Comparison of ENCODE assay signal across 14 cellular contexts in genomic region chr1:154755858-154756730, GRCh38.
DNase-seq lines count a peak whose midpoint lies in the region; ATAC-seq and TF ChIP-seq lines count a peak whose summit lies in the region.
"Had no signal": no experiment of that assay in that cellular context is flagged by ENCODE, and none has a peak within 500 bp of the region (broad histone marks: within the 10 kb centered on the region; RNA-seq: fewer than 3 reads in every experiment).

No MANE protein-coding gene starts in this region.

- peaks cover 79% of the 10 kb centered on the region for H3K4me1 Mint-ChIP-seq in activated naive CD4-positive, alpha-beta T cell treated with anti-CD3 and anti-CD28 coated beads for 36 hours (ENCODE audit: low read depth)
- H3K4me1 Mint-ChIP-seq in WTC11: peaks cover 6% of the 10 kb centered on the region; the same call in 1 of the 2 replicates
- H3K4me1 Mint-ChIP-seq: mesothelial cell of epicardium had no signal

- POLR2A ChIA-PET in PC-3 (lab: Charles Lee; ENCODE audit: unreplicated experiment) (no interaction called here), WTC11 (lab: Charles Lee) (no interaction called here)

- intact Hi-C loops in activated naive CD4-positive, alpha-beta T cell treated with anti-CD3 and anti-CD28 coated beads for 36 hours (cut with micrococcal nuclease): loop anchor here (5.0 to 10.0 kb wide), 3 partner anchors 246 to 349 kb away; partner anchors contain the start of genes IL6R and ZBTB7B
- intact Hi-C loops in PC-3 (cut with micrococcal nuclease): no loop called here
- intact Hi-C loops in left cardiac atrium (cut with DNase I): loop anchor here (10.0 kb wide), 2 partner anchors 61 to 191 kb away; partner anchors contain the start of gene CHRNB2 (in 1 of the 2)

- no peaks in the 10 kb centered on the region for H3K36me3 Mint-ChIP-seq in activated naive CD4-positive, alpha-beta T cell treated with anti-CD3 and anti-CD28 coated beads for 36 hours (ENCODE audit: low read depth)
- no peaks in the 10 kb centered on the region for H3K36me3 Mint-ChIP-seq in WTC11
- H3K36me3 Mint-ChIP-seq: mesothelial cell of epicardium had no signal

- H3K27ac ChIP-seq in PC-3 (ENCODE audit: low read length): no peak overlapping the region
- H3K27ac ChIP-seq: C4-2B had no signal

- ATAC-seq in PC-3 (peak; percentile 65), WTC11 (no peak), left cardiac atrium (no peak)

- H2AFZ ChIP-seq in PC-3 (ENCODE audit: low read length): no peak overlapping the region

- peaks cover 44% of the 10 kb centered on the region for H3K27me3 ChIP-seq in PC-3 (ENCODE audit: low read length)

- peak overlapping the region; percentile 25 for H3K4me3 Mint-ChIP-seq in activated naive CD4-positive, alpha-beta T cell treated with anti-CD3 and anti-CD28 coated beads for 36 hours
- no peak overlapping the region for H3K4me3 Mint-ChIP-seq in WTC11
- H3K4me3 Mint-ChIP-seq: mesothelial cell of epicardium had no signal

- H3K4me3 ChIP-seq in PC-3 (ENCODE audit: low read length) (no peak overlapping the region), fibroblast of mammary gland (ENCODE audit: control insufficient read depth, low read depth, low read length) (no peak overlapping the region)

- H3K79me2 ChIP-seq in PC-3 (ENCODE audit: low read length): no peaks in the 10 kb centered on the region

- no peak overlapping the region for H3K4me2 ChIP-seq in PC-3 (ENCODE audit: low read length)

- no peaks in the 10 kb centered on the region for H3K9me3 Mint-ChIP-seq in activated naive CD4-positive, alpha-beta T cell treated with anti-CD3 and anti-CD28 coated beads for 36 hours
- H3K9me3 Mint-ChIP-seq in WTC11: no peaks in the 10 kb centered on the region
- H3K9me3 Mint-ChIP-seq: mesothelial cell of epicardium had no signal

- CTCF ChIA-PET in activated naive CD4-positive, alpha-beta T cell treated with anti-CD3 and anti-CD28 coated beads for 36 hours (lab: Charles Lee): interaction anchor here (0.6 to 1.4 kb wide), 4 partner anchors 8 to 178 kb away, joined by 3 to 5 read pairs (median 3); no protein-coding TSS in a partner anchor
- CTCF ChIA-PET in PC-3 (lab: Charles Lee) (no interaction called here), WTC11 (lab: Charles Lee) (interaction anchor here (0.6 to 1.4 kb wide), 4 partner anchors 86 to 319 kb away, joined by 3 to 4 read pairs (median 4); no protein-coding TSS in a partner anchor)

- H3K36me3 ChIP-seq in PC-3 (ENCODE audit: low read depth, low read length): no peaks in the 10 kb centered on the region

- no peak overlapping the region for H3K9ac ChIP-seq in PC-3 (ENCODE audit: low read length)

- peak overlapping the region; percentile 99 for H3K27ac Mint-ChIP-seq in activated naive CD4-positive, alpha-beta T cell treated with anti-CD3 and anti-CD28 coated beads for 36 hours
- H3K27ac Mint-ChIP-seq in WTC11: no peak overlapping the region
- H3K27ac Mint-ChIP-seq: mesothelial cell of epicardium had no signal

- H4K20me1 ChIP-seq in PC-3 (ENCODE audit: low read length): no peaks in the 10 kb centered on the region

- H3K27me3 Mint-ChIP-seq in activated naive CD4-positive, alpha-beta T cell treated with anti-CD3 and anti-CD28 coated beads for 36 hours (ENCODE audit: low read depth): no peaks in the 10 kb centered on the region
- peaks cover 20% of the 10 kb centered on the region for H3K27me3 Mint-ChIP-seq in WTC11 (ENCODE audit: low read depth)

- H3K4me1 ChIP-seq in PC-3 (ENCODE audit: insufficient read depth, low read length): no peaks in the 10 kb centered on the region

- no TSS peak for BruUV-seq in PC-3 (replicated peaks; lab: Mats Ljungman, UMichigan)

- no peaks in the 10 kb centered on the region for H3K9me2 ChIP-seq in PC-3 (replicated peaks; ENCODE audit: low read length)

- TF ChIP-seq CTCF in PC-3 (conservative IDR thresholded peaks at IDR 0.05; ENCODE audit: low read depth, low read length): no peak
- TF ChIP-seq CTCF in fibroblast of mammary gland (conservative IDR thresholded peaks at IDR 0.05; ENCODE audit: control insufficient read depth, insufficient read depth, low read depth, low read length): no peak
- TF ChIP-seq CTCF in WTC11 (IDR thresholded peaks at IDR 0.05): no peak

- H3F3A ChIP-seq in PC-3 (ENCODE audit: low read length, unreplicated experiment): no peaks in the 10 kb centered on the region

- DNase-seq in activated naive CD4-positive, alpha-beta T cell treated with anti-CD3 and anti-CD28 coated beads for 36 hours: peak; percentile 82
- no peak for DNase-seq in activated naive CD4-positive, alpha-beta T cell treated with anti-CD3 and anti-CD28 coated beads, Interleukin-2, amount 50 U/mL, for 16 hours
- DNase-seq in PC-3 (peak; percentile 68), fibroblast of mammary gland (ENCODE audit: low read depth) (peak; percentile 44), ureter (ENCODE audit: low spot score) (peak; percentile 43), WTC11 (ENCODE audit: low spot score) (no peak), left cardiac atrium (no peak), retina (no peak)
- DNase-seq: Karpas-422, NCI-H345, SHP77, trophoblast cell had no signal

- no peaks in the 10 kb centered on the region for H3K9me3 ChIP-seq in PC-3 (ENCODE audit: low read length)

TF ChIP-seq in WTC11, 78 proteins besides CTCF, POLR2A, EP300 and RAD21 (continues in another document):
- TF ChIP-seq USF2 (CRISPR knock-in tag; IDR thresholded peaks at IDR 0.05) (no peak), OVOL2 (CRISPR knock-in tag; IDR thresholded peaks at IDR 0.05; ENCODE audit: borderline replicate concordance) (no peak), ZNF232 (CRISPR knock-in tag; IDR thresholded peaks at IDR 0.05) (no peak), ESRRA (CRISPR knock-in tag; IDR thresholded peaks at IDR 0.05; ENCODE audit: borderline replicate concordance) (no peak), ATF6 (CRISPR knock-in tag; IDR thresholded peaks at IDR 0.05) (no peak), IRF1 (CRISPR knock-in tag; IDR thresholded peaks at IDR 0.05) (no peak), NR3C1 (CRISPR knock-in tag; conservative IDR thresholded peaks at IDR 0.05; ENCODE audit: low read depth) (no peak), E2F5 (CRISPR knock-in tag; IDR thresholded peaks at IDR 0.05) (no peak), FOXP4 (CRISPR knock-in tag; IDR thresholded peaks at IDR 0.05) (no peak)

Comparison
In these comparisons a context has a peak if more than half of its experiments do, and no peak if none do; other contexts are left out.
1. DNase-seq: peak in activated naive CD4-positive, alpha-beta T cell treated with anti-CD3 and anti-CD28 coated beads for 36 hours (single experiment), PC-3 (single experiment), fibroblast of mammary gland (single experiment) and ureter (single experiment); none in activated naive CD4-positive, alpha-beta T cell treated with anti-CD3 and anti-CD28 coated beads, Interleukin-2, amount 50 U/mL, for 16 hours (single experiment), WTC11 (single experiment), left cardiac atrium (single experiment) and retina (single experiment).